ENCODE assay signal across 11 cellular contexts in genomic region chr1:31101147-31101502, GRCh38. TPM values are rescaled to one million over a fixed set of nuclear protein-coding genes. Genes with fewer than 3 reads are reported as not detected.
DNase-seq lines count a peak whose midpoint lies in the region; ATAC-seq, FAIRE-seq and TF ChIP-seq lines count a peak whose summit lies in the region.
"Had no signal": no experiment of that assay in that cellular context is flagged by ENCODE, and none has a peak within 500 bp of the region (broad histone marks: within the 10 kb centered on the region; RNA-seq: fewer than 3 reads in every experiment).

No MANE protein-coding gene starts in this region.

- H3K4me2 ChIP-seq in Loucy (ENCODE audit: low read depth, low read length, poor library complexity, severe bottlenecking) (no peak overlapping the region), K562 (ENCODE audit: insufficient read depth, low read length) (peak overlapping the region; percentile 70)

- BruUV-seq in K562 (replicated peaks; lab: Mats Ljungman, UMichigan): no TSS peak

- H3K9me1 ChIP-seq in K562 (ENCODE audit: control insufficient read depth, insufficient read depth, low read length): no peaks in the 10 kb centered on the region

- no peaks in the 10 kb centered on the region for H3K79me2 ChIP-seq in ACC112 (ENCODE audit: control insufficient read depth, insufficient read depth, low read length, unreplicated experiment)
- no peaks in the 10 kb centered on the region for H3K79me2 ChIP-seq in Loucy (ENCODE audit: insufficient read depth, low read length)
- H3K79me2 ChIP-seq in K562 (ENCODE audit: control insufficient read depth, insufficient read depth, low read length): no peaks in the 10 kb centered on the region

- H3K4me1 ChIP-seq in ACC112 (ENCODE audit: control insufficient read depth, insufficient read depth, low read length, unreplicated experiment) (peaks cover 21% of the 10 kb centered on the region), Loucy (ENCODE audit: insufficient read depth, low read length, poor library complexity, severe bottlenecking) (no peaks in the 10 kb centered on the region), K562 (replicated peaks in 1 of 2; ENCODE audit: control insufficient read depth in 2 of 2, insufficient read depth in 2 of 2, low read length in 2 of 2) (peaks cover 14 to 15% of the 10 kb centered on the region in 2 experiments; a peak in 4 of 5 replicates)

- ATAC-seq in K562: peak; percentile 94
- peak; percentile 27 for ATAC-seq in left colon
- ATAC-seq in T-helper 17 cell: no peak

- H3K4me3 Mint-ChIP-seq in T-helper 17 cell: no peak overlapping the region
- H3K4me3 Mint-ChIP-seq: naive B cell had no signal

- peak; percentile 84 for FAIRE-seq in K562 (lab: Jason Lieb, UNC)

- H4K20me1 ChIP-seq in Loucy (ENCODE audit: insufficient read depth, low read length, poor library complexity, severe bottlenecking) (no peaks in the 10 kb centered on the region), K562 (replicated peaks; ENCODE audit: control insufficient read depth, insufficient read depth, low read length) (no peaks in the 10 kb centered on the region)
- H4K20me1 ChIP-seq: BLaER1 had no signal

- no peak overlapping the region for H3K9ac ChIP-seq in Loucy (ENCODE audit: low read depth, low read length, poor library complexity, severe bottlenecking)
- H3K9ac ChIP-seq in K562 (ENCODE audit: insufficient read depth in 1 of 2, low read depth in 2 of 2, low read length in 2 of 2): peak overlapping the region; percentile 31 to 75; a peak in 3 of 4 replicates
- H3K9ac ChIP-seq: BLaER1 had no signal

- TF ChIP-seq CTCF in Loucy (conservative IDR thresholded peaks at IDR 0.05; ENCODE audit: low read length): no peak
- no peak for TF ChIP-seq CTCF in K562 (IDR thresholded peaks at IDR 0.05 in 2 of 3, conservative IDR thresholded peaks at IDR 0.05 in 1 of 3; ENCODE audit: insufficient read depth in 2 of 3, low read depth in 1 of 3, low read length in 3 of 3)

- H3F3A ChIP-seq in Loucy (ENCODE audit: low read depth): no peaks in the 10 kb centered on the region

- in situ Hi-C loops in K562 (cut with MboI): no loop called here

- no peak overlapping the region for H3K27ac Mint-ChIP-seq in T-helper 17 cell
- H3K27ac Mint-ChIP-seq: naive B cell had no signal

- WGBS in K562 (ENCODE audit: insufficient coverage, low coverage, missing lambda C conversion rate): 36% methylated on average over 4 of the region's 4 CpGs

- H3K27ac ChIP-seq in ACC112 (ENCODE audit: low read depth, low read length): peak overlapping the region; percentile 17; the same call in 1 of the 2 replicates
- H3K27ac ChIP-seq in K562 (ENCODE audit: extremely low read depth, low read depth, low read length): peak overlapping the region; percentile 72
- H3K27ac ChIP-seq: BLaER1 had no signal

- intact Hi-C loops in K562 (cut with micrococcal nuclease) (loop anchor here (2.0 kb wide), 1 partner anchor 54 kb away; no protein-coding TSS in a partner anchor), left colon (cut with DNase I, micrococcal nuclease) (no loop called here)

- no peaks in the 10 kb centered on the region for H3K27me3 Mint-ChIP-seq in T-helper 17 cell

- POLR2A ChIA-PET in K562 (lab: Yijun Ruan, JAX): interaction anchor here (0.7 to 1.3 kb wide), 6 partner anchors 8 to 35 kb away, joined by 3 to 6 read pairs (median 3); partner anchors contain the start of gene PUM1

- H3K9me3 ChIP-seq in Loucy (ENCODE audit: insufficient read depth, low read depth, low read length) (no peaks in the 10 kb centered on the region), K562 (replicated peaks; ENCODE audit: control insufficient read depth, insufficient read depth, low read depth, low read length) (no peaks in the 10 kb centered on the region), T-helper 17 cell (ENCODE audit: control insufficient read depth, low read length, poor library complexity, severe bottlenecking) (no peaks in the 10 kb centered on the region)
- H3K9me3 ChIP-seq: BLaER1 had no signal

- TF ChIP-seq EP300 in K562 (IDR thresholded peaks at IDR 0.05; ENCODE audit: low read length): no peak

- H3K4me3 ChIP-seq in ACC112 (ENCODE audit: low read depth, low read length): no peak overlapping the region
- H3K4me3 ChIP-seq in Loucy (ENCODE audit: low read length, poor library complexity, severe bottlenecking): no peak overlapping the region
- H3K4me3 ChIP-seq in K562: no peak overlapping the region
- H3K4me3 ChIP-seq: BLaER1 had no signal

- H3K27me3 ChIP-seq in ACC112 (ENCODE audit: insufficient read depth, low read length) (no peaks in the 10 kb centered on the region), Loucy (ENCODE audit: insufficient read depth, low read length, poor library complexity, severe bottlenecking) (no peaks in the 10 kb centered on the region), K562 (ENCODE audit: control insufficient read depth in 2 of 2, insufficient read depth in 2 of 2, low read length in 2 of 2) (no peaks in the 10 kb centered on the region)
- H3K27me3 ChIP-seq: BLaER1 had no signal

- no peaks in the 10 kb centered on the region for H3K36me3 Mint-ChIP-seq in T-helper 17 cell (ENCODE audit: low read depth)
- H3K36me3 Mint-ChIP-seq: naive B cell had no signal

- no peak; the same call in 1 of the 2 replicates for TF ChIP-seq POLR2A in K562 (conservative IDR thresholded peaks at IDR 0.05)

- H2AFZ ChIP-seq in ACC112 (ENCODE audit: low read length, unreplicated experiment): no peak overlapping the region
- H2AFZ ChIP-seq in Loucy (ENCODE audit: low read length): 0 out of 2 replicates have a peak overlapping the region, but pooled peaks have one; percentile 0
- H2AFZ ChIP-seq in K562 (ENCODE audit: low read depth, low read length): peak overlapping the region; percentile 93

- H3K4me1 Mint-ChIP-seq in T-helper 17 cell: peaks cover 2% of the 10 kb centered on the region
- H3K4me1 Mint-ChIP-seq: naive B cell had no signal

- no peak; a peak in 1 of 4 replicates for TF ChIP-seq RAD21 in K562 (CRISPR knock-in tag; conservative IDR thresholded peaks at IDR 0.05 in 1 of 2, IDR thresholded peaks at IDR 0.05 in 1 of 2)

- H3K36me3 ChIP-seq in ACC112 (ENCODE audit: insufficient read depth, low read length): no peaks in the 10 kb centered on the region
- H3K36me3 ChIP-seq in Loucy (ENCODE audit: insufficient read depth, low read length): no peaks in the 10 kb centered on the region
- no peaks in the 10 kb centered on the region for H3K36me3 ChIP-seq in K562 (ENCODE audit: control insufficient read depth, insufficient read depth, low read length)
- H3K36me3 ChIP-seq: BLaER1 had no signal

- CTCF ChIA-PET in K562 (lab: Yijun Ruan, JAX; ENCODE audit: low intra/inter-chr PET ratio): interaction anchor here (0.7 kb wide), 1 partner anchor 57 kb away, joined by 3 read pairs; no protein-coding TSS in a partner anchor

- DNase-seq in K562 (ENCODE audit: extremely low read depth in 1 of 4, low spot score in 3 of 4): peak; percentile 76 to 86 (median 81)
- DNase-seq in left colon: peak; percentile 31 to 34
- no peak for DNase-seq in NCI-H82 treated with DMSO at 0.1 percent for 48 hours (lab: John Stamatoyannopoulos, UW; ENCODE audit: unreplicated experiment)
- no peak for DNase-seq in NCI-H748 (lab: John Stamatoyannopoulos, UW; ENCODE audit: unreplicated experiment)
- DNase-seq in NCI-H748 treated with DMSO at 0.1 percent for 48 hours (lab: John Stamatoyannopoulos, UW): no peak
- no peak for DNase-seq in T-helper 17 cell
- DNase-seq: naive B cell, SW 1271 had no signal

- no peaks in the 10 kb centered on the region for H3K9me2 ChIP-seq in Loucy (replicated peaks; ENCODE audit: low read depth, low read length)

TF ChIP-seq in K562, 482 proteins besides CTCF, POLR2A, EP300 and RAD21 (continues in another document):
- TF ChIP-seq ZNF561 (CRISPR knock-in tag; conservative IDR thresholded peaks at IDR 0.05) (0 out of 2 replicates have a peak, but pooled peaks have one; percentile 19), PTTG1 (tag; IDR thresholded peaks at IDR 0.05; ENCODE audit: low read depth) (peak; percentile 73; the same call in 1 of the 2 replicates), ZNF584 (CRISPR knock-in tag; IDR thresholded peaks at IDR 0.05; ENCODE audit: low read depth) (peak; percentile 42; the same call in 1 of the 2 replicates)

RNA-seq across cellular contexts. Expression of gene PUM1, which starts 35.6 kb away (rescaled TPM):
- total RNA-seq in K562 (2011; cell fraction: chromatin; rRNA removed; ENCODE audit: low replicate concordance): 260 and 263 TPM in 2 replicates
- 122 and 134 TPM in 2 replicates for total RNA-seq in K562 (2011; cell fraction: nucleolus; rRNA removed)
- total RNA-seq in K562 (2011; cell fraction: nucleoplasm; rRNA removed): 144 and 176 TPM in 2 replicates
- 42.9 and 56.3 TPM in 2 replicates for total RNA-seq in K562 (2014; rRNA removed)
- total RNA-seq in K562 (2014; rRNA removed; fragmentation: Illumina TruSeq; extraction: Trizol): 60.1 and 66.4 TPM in 2 replicates
- 55.6 and 56.6 TPM in 2 replicates for total RNA-seq in K562 (2015; rRNA removed; fragmentation: Illumina TruSeq; extraction: Trizol)
- total RNA-seq in K562 (2021): 101 and 104 TPM in 2 replicates
- polyA plus RNA-seq in K562 (2011; rRNA removed): 55.7 and 64.3 TPM in 2 replicates
- polyA plus RNA-seq in K562 (2011; cell fraction: cytosol; rRNA removed): 84.5 and 95.2 TPM in 2 replicates
- 131 and 181 TPM in 2 replicates for polyA plus RNA-seq in K562 (2011; cell fraction: nucleus; rRNA removed)
- 60.3 and 92.8 TPM in 2 replicates for polyA plus RNA-seq in K562 (2012)
- 52.1 and 60.9 TPM in 2 replicates for polyA plus RNA-seq in K562 (2014; fragmentation: Illumina TruSeq; extraction: Trizol)
- polyA plus RNA-seq in K562 (2014; fragmentation: Nextera tagmentation; extraction: Ambion mirVana): 10 to 100 TPM; 37.7 to 43.8 TPM
- polyA plus RNA-seq in K562 (2014; rRNA removed): 46.4 and 49.5 TPM in 2 replicates
- 300 and 362 TPM in 2 replicates for polyA minus RNA-seq in K562 (2011; rRNA and poly(A)+ RNA removed)
- 93.9 and 117 TPM in 2 replicates for polyA minus RNA-seq in K562 (2011; cell fraction: cytosol; rRNA and poly(A)+ RNA removed)
- 116 and 133 TPM in 2 replicates for polyA minus RNA-seq in K562 (2011; cell fraction: nucleus; rRNA and poly(A)+ RNA removed)
- 100 to 1,000 TPM; 111 to 118 TPM for total RNA-seq in left colon
- 100 to 1,000 TPM; 186 to 202 TPM for total RNA-seq in T-helper 17 cell

Comparison
In these comparisons a context has a peak if more than half of its experiments do, and no peak if none do; other contexts are left out.
1. DNase-seq: peak in K562 (4 of 4) and left colon (2 of 2); none in NCI-H82 treated with DMSO at 0.1 percent for 48 hours (single experiment), NCI-H748 (single experiment), NCI-H748 treated with DMSO at 0.1 percent for 48 hours (single experiment) and T-helper 17 cell (0 of 3).